Comparison of ENCODE assay signal across 8 cellular contexts in the genomic region with DNA sequence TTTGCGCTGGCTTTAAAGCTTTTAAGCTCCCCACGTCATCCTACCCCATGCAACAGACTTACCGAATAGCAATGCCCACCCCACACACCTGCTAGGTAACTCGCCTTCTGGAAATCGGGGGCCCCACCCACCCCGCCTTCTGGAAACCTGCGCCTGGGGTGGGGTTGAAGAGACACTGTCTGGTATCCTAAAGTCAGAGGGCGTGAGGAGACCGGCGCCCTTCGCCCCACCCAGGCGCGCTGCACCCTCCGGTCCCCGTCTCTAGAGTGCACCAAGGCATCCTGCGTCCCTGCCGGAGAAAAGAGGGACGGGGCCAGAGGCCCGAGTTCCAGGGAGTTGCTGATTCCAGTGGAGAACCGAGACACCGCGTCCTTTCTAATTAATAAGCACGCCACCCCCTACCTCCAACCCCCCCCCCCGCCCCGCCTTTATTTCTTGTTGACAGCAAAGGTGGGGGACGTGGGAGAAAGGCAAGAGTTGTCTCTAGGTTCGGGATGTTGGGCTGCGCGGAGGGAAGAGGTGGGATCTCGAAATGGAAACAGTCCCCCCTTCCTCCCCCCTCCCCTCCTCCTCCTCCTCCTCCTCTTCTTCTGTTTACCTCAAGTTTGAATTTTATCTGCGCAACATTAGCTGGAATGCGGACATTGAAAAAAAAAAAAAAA.
A peak's percentile ranks its signal among the peaks of the same experiment; 100 is the strongest.
DNase-seq lines count a peak whose midpoint lies in the region; ATAC-seq, FAIRE-seq and TF ChIP-seq lines count a peak whose summit lies in the region.

No MANE protein-coding gene starts in this region.

- H4K5ac ChIP-seq in IMR-90 (ENCODE audit: low read depth, low read length): peak overlapping the region; percentile 51

- H3K4me1 Mint-ChIP-seq in CD4-positive, alpha-beta memory T cell: peaks cover 52 to 86% (median 62%) of the 10 kb centered on the region in 4 donors

- no peak for TF ChIP-seq CTCF in IMR-90 (conservative IDR thresholded peaks at IDR 0.05; ENCODE audit: low read depth, low read length)
- no peak for TF ChIP-seq CTCF in cardiac fibroblast (IDR thresholded peaks at IDR 0.05; ENCODE audit: low read depth, low read length)

- H3K27ac Mint-ChIP-seq in CD4-positive, alpha-beta memory T cell: peak overlapping the region; percentile 95 to 100 (median 99)

- H3K9me3 Mint-ChIP-seq in CD4-positive, alpha-beta memory T cell: peaks cover 0 to 4% (median 0%) of the 10 kb centered on the region in 8 donors

- TF ChIP-seq POLR2A in IMR-90 (IDR thresholded peaks at IDR 0.05; ENCODE audit: low read depth, low read length) (peak; percentile 73), GM12891 (IDR thresholded peaks at IDR 0.05; ENCODE audit: low read depth, low read length) (no peak)

- H3K4me1 ChIP-seq in CD4-positive, alpha-beta memory T cell (ENCODE audit: insufficient read depth, low read length): peaks cover 67% of the 10 kb centered on the region
- H3K4me1 ChIP-seq in IMR-90 (ENCODE audit: control insufficient read depth, insufficient read depth, low read length): peaks cover 7% of the 10 kb centered on the region

- peaks cover 0 to 1% of the 10 kb centered on the region in 2 donors for H3K27me3 Mint-ChIP-seq in CD4-positive, alpha-beta memory T cell

- H3K4me3 Mint-ChIP-seq in CD4-positive, alpha-beta memory T cell: peak overlapping the region; percentile 84 to 99 (median 98)

- no peaks in the 10 kb centered on the region for H3K27me3 ChIP-seq in CD4-positive, alpha-beta memory T cell (ENCODE audit: insufficient read depth, low read length)
- H3K27me3 ChIP-seq in IMR-90 (ENCODE audit: control insufficient read depth, insufficient read depth, low read length): no peaks in the 10 kb centered on the region

- H3K9ac ChIP-seq in IMR-90 (ENCODE audit: low read depth, low read length): peak overlapping the region; percentile 82

- peak overlapping the region; percentile 94 for H2AK9ac ChIP-seq in IMR-90 (replicated peaks; ENCODE audit: low read depth, low read length, poor library complexity)

- no peak overlapping the region for H2BK15ac ChIP-seq in IMR-90 (ENCODE audit: low read depth, low read length)

- peaks cover 27 to 55% of the 10 kb centered on the region in 2 donors for H3K36me3 Mint-ChIP-seq in CD4-positive, alpha-beta memory T cell

- 2% methylated on average over 10 of the region's 32 CpGs; no CpG with 5 or more reads in 1 of the 2 experiments for WGBS in IMR-90 (ENCODE audit: extremely low coverage in 2 of 2, insufficient read length in 1 of 2), 2 experiments

- intact Hi-C loops in CD4-positive, alpha-beta memory T cell (cut with micrococcal nuclease): loop anchor here (2.0 to 10.0 kb wide), 6 partner anchors 35 to 194 kb away; no protein-coding TSS in a partner anchor
- intact Hi-C loops in IMR-90 (cut with micrococcal nuclease): loop anchor here (1.0 to 5.0 kb wide), 9 partner anchors 30 to 545 kb away; partner anchors contain the start of gene MKLN1

- H3K18ac ChIP-seq in IMR-90 (ENCODE audit: low read depth, low read length): peak overlapping the region; percentile 86

- BruUV-seq in IMR-90 (replicated peaks; lab: Mats Ljungman, UMichigan): no TSS peak

- peak overlapping the region; percentile 95 for H3K4me2 ChIP-seq in IMR-90 (ENCODE audit: low read depth, low read length)

- no peaks in the 10 kb centered on the region for H3K9me3 ChIP-seq in CD4-positive, alpha-beta memory T cell (ENCODE audit: control insufficient read depth in 1 of 2, low read length in 2 of 2)
- H3K9me3 ChIP-seq in IMR-90 (ENCODE audit: control insufficient read depth, insufficient read depth, low read length): no peaks in the 10 kb centered on the region

- dilution Hi-C loops in IMR-90 (cut with HindIII; ENCODE audit: low sequenced_read_pairs, unreplicated experiment): no loop called here

- peak overlapping the region; percentile 75 for H3K56ac ChIP-seq in IMR-90 (ENCODE audit: extremely low read depth, insufficient read depth, low read length)

- POLR2A ChIA-PET in CD4-positive, alpha-beta memory T cell (lab: Charles Lee; ENCODE audit: partially characterized antibody): interaction anchor here (0.6 to 9.5 kb wide), 35 partner anchors 7 to 285 kb away, joined by 3 to 176 read pairs (median 4); partner anchors contain the start of gene MKLN1
- POLR2A ChIA-PET in IMR-90 (lab: Charles Lee; ENCODE audit: unreplicated experiment): interaction anchor here (0.6 to 0.7 kb wide), 4 partner anchors 39 to 297 kb away, joined by 3 to 7 read pairs (median 4); no protein-coding TSS in a partner anchor

- H2AK5ac ChIP-seq in IMR-90 (ENCODE audit: low read depth, low read length): peak overlapping the region; percentile 47

- H4K20me1 ChIP-seq in IMR-90 (ENCODE audit: insufficient read depth, low read length): peaks cover 41% of the 10 kb centered on the region

- peak overlapping the region; percentile 89 for H4K91ac ChIP-seq in IMR-90 (ENCODE audit: insufficient read depth, low read depth, low read length)

- peak overlapping the region; percentile 74 for H3K23ac ChIP-seq in IMR-90 (ENCODE audit: low read depth, low read length)

- peak overlapping the region; percentile 15 to 88; a peak in 2 of 4 replicates for H4K8ac ChIP-seq in IMR-90 (ENCODE audit: low read depth in 2 of 2, low read length in 2 of 2)

- in situ Hi-C loops in IMR-90 (cut with MboI; ENCODE audit: low sequenced_read_pairs): no loop called here

- H2BK120ac ChIP-seq in IMR-90 (ENCODE audit: low read depth, low read length): peak overlapping the region; percentile 35; the same call in 1 of the 2 replicates

- peaks cover 22 to 74% of the 10 kb centered on the region in 2 experiments for H3K79me1 ChIP-seq in IMR-90 (ENCODE audit: low read depth in 1 of 2, low read length in 2 of 2)

- H3K36me3 ChIP-seq in CD4-positive, alpha-beta memory T cell (ENCODE audit: insufficient read depth, low read length): no peaks in the 10 kb centered on the region
- no peaks in the 10 kb centered on the region for H3K36me3 ChIP-seq in IMR-90 (ENCODE audit: control insufficient read depth, insufficient read depth, low read length)

- DNase-seq in CD4-positive, alpha-beta memory T cell: peak; percentile 69 to 87 (median 77)
- DNase-seq in IMR-90 (no peak), cardiac fibroblast (ENCODE audit: low read depth in 2 of 2) (no peak), left kidney (ENCODE audit: low read depth, low spot score) (peak; percentile 49), GM12891 (ENCODE audit: insufficient read length, low spot score) (no peak)
- DNase-seq in activated CD4-positive, CD25-positive, alpha-beta regulatory T cell (lab: John Stamatoyannopoulos, UW): peak in 3 of 4 experiments; percentile 14 to 39 (median 21)
- DNase-seq in stimulated activated CD4-positive, alpha-beta T cell treated with anti-CD3 and anti-CD28 coated beads, Interleukin-4, amount 100 ng/mL, for 4 hours: peak; percentile 46 to 49

- peak overlapping the region; percentile 93 for H2AFZ ChIP-seq in IMR-90 (replicated peaks; ENCODE audit: low read length, poor library complexity)

- peak overlapping the region; percentile 81 for H3K14ac ChIP-seq in IMR-90 (replicated peaks; ENCODE audit: low read depth, low read length)

- TF ChIP-seq RAD21 in IMR-90 (IDR thresholded peaks at IDR 0.05; ENCODE audit: low read length): no peak; the same call in 1 of the 2 replicates

- H2BK20ac ChIP-seq in IMR-90 (ENCODE audit: low read depth, low read length): 0 out of 2 replicates have a peak overlapping the region, but pooled peaks have one; percentile 30

- peak overlapping the region; percentile 89 for H2BK5ac ChIP-seq in IMR-90 (ENCODE audit: low read depth, low read length, poor library complexity, severe bottlenecking)

- H3K9me1 ChIP-seq in IMR-90 (ENCODE audit: insufficient read depth, low read length): peaks cover 8% of the 10 kb centered on the region; the same call in 1 of the 2 replicates

- peak overlapping the region; percentile 26 to 98 for H3K4me3 ChIP-seq in CD4-positive, alpha-beta memory T cell (ENCODE audit: low read length in 2 of 2)
- H3K4me3 ChIP-seq in IMR-90 (ENCODE audit: insufficient read depth, low read depth, low read length): peak overlapping the region; percentile 80
- peak overlapping the region; percentile 71 to 98 for H3K4me3 ChIP-seq in cardiac fibroblast (replicated peaks in 1 of 2; ENCODE audit: low read depth in 2 of 2, low read length in 2 of 2)

- no peak for FAIRE-seq in GM12891 (lab: Jason Lieb, UNC)

- peak overlapping the region; percentile 80 for H3K4ac ChIP-seq in IMR-90 (ENCODE audit: low read depth, low read length)

- peak overlapping the region; percentile 99 for H3K27ac ChIP-seq in CD4-positive, alpha-beta memory T cell (ENCODE audit: low read depth, low read length)
- H3K27ac ChIP-seq in IMR-90 (ENCODE audit: insufficient read depth, low read length): peak overlapping the region; percentile 86

- CTCF ChIA-PET in CD4-positive, alpha-beta memory T cell (lab: Charles Lee; ENCODE audit: partially characterized antibody): interaction anchor here (0.8 to 1.9 kb wide), 10 partner anchors 10 to 221 kb away, joined by 3 to 6 read pairs (median 5); partner anchors contain the start of gene MKLN1
- CTCF ChIA-PET in IMR-90 (lab: Yijun Ruan, JAX): interaction anchor here (0.5 to 1.1 kb wide), 4 partner anchors 38 to 376 kb away, joined by 3 to 5 read pairs (median 4); no protein-coding TSS in a partner anchor

- ATAC-seq in IMR-90 (ENCODE audit: low read depth) (no peak), HG02870 (IDR thresholded peaks at IDR 0.05; ENCODE audit: unreplicated experiment) (no peak)

TF ChIP-seq in IMR-90, 13 proteins besides CTCF, POLR2A, EP300 and RAD21 (continues in another document):
- TF ChIP-seq RCOR1 (IDR thresholded peaks at IDR 0.05; ENCODE audit: insufficient replicate concordance, low read length) (no peak), MAZ (IDR thresholded peaks at IDR 0.05; ENCODE audit: borderline replicate concordance, low read depth, low read length) (no peak)

TF ChIP-seq in GM12891, 5 proteins besides CTCF, POLR2A, EP300 and RAD21:
- no peak for TF ChIP-seq POU2F2 (IDR thresholded peaks at IDR 0.05; ENCODE audit: low read depth, low read length)
- no peak for TF ChIP-seq TAF1 (IDR thresholded peaks at IDR 0.05; ENCODE audit: low read depth, low read length)
- TF ChIP-seq POLR2AphosphoS5 (IDR thresholded peaks at IDR 0.05; ENCODE audit: low read depth, low read length): no peak
- TF ChIP-seq PAX5 (IDR thresholded peaks at IDR 0.05; ENCODE audit: insufficient read depth, low read length, severe bottlenecking): no peak
- TF ChIP-seq SPI1 (IDR thresholded peaks at IDR 0.05; ENCODE audit: low read depth, low read length): no peak

Comparison
In these comparisons a context has a peak if more than half of its experiments do, and no peak if none do; other contexts are left out.
1. DNase-seq: peak in CD4-positive, alpha-beta memory T cell (5 of 5), activated CD4-positive, CD25-positive, alpha-beta regulatory T cell (3 of 4), left kidney (single experiment) and stimulated activated CD4-positive, alpha-beta T cell treated with anti-CD3 and anti-CD28 coated beads, Interleukin-4, amount 100 ng/mL, for 4 hours (2 of 2); none in IMR-90 (single experiment), cardiac fibroblast (0 of 2) and GM12891 (single experiment).
2. Peak in every context shown above with its lines, with median percentiles within 50 percentile points of each other: H3K4me3 ChIP-seq.